Comparison of ENCODE assay signal across 19 cellular contexts in the genomic region with DNA sequence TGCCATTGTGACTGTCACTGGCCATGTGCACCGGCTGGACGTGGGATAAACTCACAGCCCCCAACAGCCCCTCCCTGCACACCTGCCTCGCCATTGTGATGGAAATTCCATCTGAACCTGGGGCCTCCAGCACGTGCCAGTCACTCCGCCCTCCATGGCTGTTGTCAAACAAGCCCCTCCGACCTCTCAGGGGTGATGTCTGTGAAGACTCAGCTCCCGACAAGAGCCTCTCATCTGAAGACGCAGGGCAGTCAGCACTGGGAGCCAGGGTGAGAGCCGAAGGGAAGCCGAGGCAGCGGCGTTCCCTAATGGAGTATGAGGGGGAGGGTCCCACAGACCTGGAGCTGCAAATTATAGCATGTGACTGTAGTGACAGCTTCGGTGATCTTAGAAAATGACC. TPM values are rescaled to one million over a fixed set of nuclear protein-coding genes. Genes with fewer than 3 reads are reported as not detected.
DNase-seq lines count a peak whose midpoint lies in the region; ATAC-seq, FAIRE-seq and TF ChIP-seq lines count a peak whose summit lies in the region.
"Had no signal": no experiment of that assay in that cellular context is flagged by ENCODE, and none has a peak within 500 bp of the region (broad histone marks: within the 10 kb centered on the region; RNA-seq: fewer than 3 reads in every experiment).

No MANE protein-coding gene starts in this region.

- no peak overlapping the region for H4K8ac ChIP-seq in H1 (ENCODE audit: extremely low read depth, insufficient read depth, low read length)

- peak overlapping the region; percentile 17 for H3K27ac Mint-ChIP-seq in mesothelial cell of epicardium
- H3K27ac Mint-ChIP-seq: IgD-negative memory B cell had no signal

- H3K4me3 Mint-ChIP-seq in mesothelial cell of epicardium = no peak overlapping the region
- H3K4me3 Mint-ChIP-seq: IgD-negative memory B cell had no signal

- no peak overlapping the region for H2AFZ ChIP-seq in H1 (ENCODE audit: low read length)

- peaks cover 43% of the 10 kb centered on the region for H3K4me1 Mint-ChIP-seq in mesothelial cell of epicardium

- CTCF ChIA-PET in H1 (lab: Charles Lee; ENCODE audit: partially characterized antibody) = interaction anchor here (0.6 to 1.4 kb wide), 2 partner anchors 19 to 21 kb away, joined by 3 read pairs; a partner anchor contains a TSS

- H3K4me1 ChIP-seq in right atrium auricular region (no peaks in the 10 kb centered on the region), H1 (replicated peaks in 1 of 4; ENCODE audit: control insufficient read depth in 3 of 4, insufficient read depth in 4 of 4, low read length in 3 of 4) (peaks cover 8 to 34% (median 18%) of the 10 kb centered on the region in 4 experiments), HAP-1 (no peaks in the 10 kb centered on the region), esophagus squamous epithelium (peaks cover 0 to 35% (median 5%) of the 10 kb centered on the region in 3 donors)
- H3K4me1 ChIP-seq: SJSA1 had no signal

- no peaks in the 10 kb centered on the region for H3K79me1 ChIP-seq in H1 (ENCODE audit: low read depth, low read length)

- H4K5ac ChIP-seq in H1 (ENCODE audit: insufficient read length, low read depth, low read length) = no peak overlapping the region

- H4K20me1 ChIP-seq in H1 (replicated peaks in 1 of 2; ENCODE audit: control insufficient read depth in 1 of 2, insufficient read depth in 2 of 2, low read length in 2 of 2) = no peaks in the 10 kb centered on the region

- H2BK15ac ChIP-seq in H1 (ENCODE audit: low read length) = peak overlapping the region; percentile 29; the same call in 1 of the 2 replicates

- H3K23ac ChIP-seq in H1 (ENCODE audit: insufficient read length) = no peak overlapping the region

- DNase-seq in right atrium auricular region (ENCODE audit: low spot score) (peak; percentile 21), left ventricle myocardium superior (no peak), H1 (ENCODE audit: low read depth in 1 of 2, low spot score in 2 of 2) (peak in 1 of 2 experiments; percentile 47), mesothelial cell of epicardium (ENCODE audit: low spot score in 2 of 2, unreplicated experiment in 2 of 2) (no peak), HAP-1 (ENCODE audit: low spot score in 2 of 2) (no peak), NCI-H187 (lab: John Stamatoyannopoulos, UW) (no peak), esophagus squamous epithelium (lab: John Stamatoyannopoulos, UW) (no peak)
- DNase-seq: C1 segment of cervical spinal cord, H7, NCI-H2029, NCI-H2171, NCI-H446, NCI-H774 had no signal

- TF ChIP-seq CTCF in right atrium auricular region (IDR thresholded peaks at IDR 0.05) (no peak), H1 (IDR thresholded peaks at IDR 0.05; ENCODE audit: control extremely low read depth in 1 of 3, insufficient read depth in 1 of 3, low read depth in 1 of 3, low read length in 3 of 3) (no peak), mesothelial cell of epicardium (IDR thresholded peaks at IDR 0.05; ENCODE audit: unreplicated experiment) (no peak), esophagus squamous epithelium (IDR thresholded peaks at IDR 0.05) (no peak)

- no peak overlapping the region for H3K14ac ChIP-seq in H1 (ENCODE audit: insufficient read length)

- H3K4ac ChIP-seq in H1 (replicated peaks; ENCODE audit: insufficient read length, low read depth, low read length) = no peak overlapping the region

- H2BK12ac ChIP-seq in H1 (ENCODE audit: low read depth, low read length) = peak overlapping the region; percentile 95; the same call in 1 of the 2 replicates

- FAIRE-seq in H1 (lab: Jason Lieb, UNC) = no peak
- FAIRE-seq: HTR-8/SVneo had no signal

- no peak overlapping the region for H3K56ac ChIP-seq in H1 (replicated peaks; ENCODE audit: insufficient read length, low read depth, low read length)

- no peak overlapping the region for H3K9ac ChIP-seq in H1 (replicated peaks in 1 of 4; ENCODE audit: extremely low read depth in 1 of 4, low read depth in 3 of 4, low read length in 3 of 4)

- H3K36me3 ChIP-seq in right atrium auricular region (no peaks in the 10 kb centered on the region), H1 (ENCODE audit: control insufficient read depth in 2 of 4, insufficient read depth in 4 of 4, low read length in 3 of 4) (no peaks in the 10 kb centered on the region), HAP-1 (replicated peaks) (no peaks in the 10 kb centered on the region), esophagus squamous epithelium (no peaks in the 10 kb centered on the region)
- H3K36me3 ChIP-seq: SJSA1 had no signal

- peaks cover under 1% of the 10 kb centered on the region for H3K27me3 Mint-ChIP-seq in mesothelial cell of epicardium (ENCODE audit: low read depth)

- ATAC-seq in left ventricle myocardium superior = no peak

- no peak for TF ChIP-seq RAD21 in H1 (IDR thresholded peaks at IDR 0.05 in 1 of 2, conservative IDR thresholded peaks at IDR 0.05 in 1 of 2; ENCODE audit: low read depth in 2 of 2, low read length in 2 of 2)

- H3K27me3 ChIP-seq in right atrium auricular region (no peaks in the 10 kb centered on the region), H1 (replicated peaks in 1 of 4; ENCODE audit: control insufficient read depth in 3 of 4, extremely low read depth in 1 of 4, insufficient read depth in 3 of 4, low read length in 3 of 4) (no peaks in the 10 kb centered on the region), HAP-1 (ENCODE audit: low read depth) (peaks cover 25% of the 10 kb centered on the region), esophagus squamous epithelium (peaks cover 0 to 71% (median 0%) of the 10 kb centered on the region in 4 donors)

- H3K27ac ChIP-seq in right atrium auricular region = no peak overlapping the region
- no peak overlapping the region for H3K27ac ChIP-seq in H1 (ENCODE audit: low read depth, low read length)
- H3K27ac ChIP-seq in esophagus squamous epithelium = no peak overlapping the region
- H3K27ac ChIP-seq: HL-60, SJSA1 had no signal

- no peaks in the 10 kb centered on the region for H3K36me3 Mint-ChIP-seq in mesothelial cell of epicardium

- TF ChIP-seq POLR2A in H1 (IDR thresholded peaks at IDR 0.05; ENCODE audit: control extremely low read depth in 1 of 2, low read depth in 2 of 2, low read length in 2 of 2) (no peak), esophagus squamous epithelium (IDR thresholded peaks at IDR 0.05) (no peak)

- intact Hi-C loops in left ventricle myocardium superior (cut with micrococcal nuclease) = loop anchor here (10.0 kb wide), 1 partner anchor 58 kb away; no protein-coding TSS in a partner anchor
- intact Hi-C loops in esophagus squamous epithelium (cut with DNase I) = no loop called here

- peak overlapping the region; percentile 83 for H3K18ac ChIP-seq in H1 (ENCODE audit: extremely low read depth, low read length)

- H3K4me2 ChIP-seq in H1 (ENCODE audit: insufficient read depth in 1 of 2, low read depth in 2 of 2, low read length in 2 of 2) = no peak overlapping the region

- H2BK20ac ChIP-seq in H1 (ENCODE audit: low read length) = peak overlapping the region; percentile 66; the same call in 1 of the 2 replicates

- in situ Hi-C loops in HAP-1 (cut with MboI; ENCODE audit: low sequenced_read_pairs) = no loop called here

- TF ChIP-seq EP300 in H1 (IDR thresholded peaks at IDR 0.05; ENCODE audit: borderline replicate concordance in 1 of 2, low read depth in 2 of 2, low read length in 2 of 2) = no peak

- 0 out of 2 replicates have a peak overlapping the region, but pooled peaks have one; percentile 66 for H2BK5ac ChIP-seq in H1 (ENCODE audit: low read depth, low read length)

- H3K9me3 ChIP-seq in right atrium auricular region (no peaks in the 10 kb centered on the region), H1 (ENCODE audit: insufficient read depth in 2 of 2, low read depth in 1 of 2, low read length in 1 of 2) (no peaks in the 10 kb centered on the region), HAP-1 (no peaks in the 10 kb centered on the region), esophagus squamous epithelium (no peaks in the 10 kb centered on the region)
- H3K9me3 ChIP-seq: SJSA1 had no signal

- peaks cover 11% of the 10 kb centered on the region for H3K9me3 Mint-ChIP-seq in mesothelial cell of epicardium

- peak overlapping the region; percentile 47 for H4K91ac ChIP-seq in H1 (replicated peaks; ENCODE audit: insufficient read length, low read length)

- WGBS in H1 (ENCODE audit: extremely low coverage in 1 of 2, insufficient coverage in 1 of 2, insufficient read length in 1 of 2, insufficient replicate concordance in 2 of 2, low coverage in 1 of 2, low lambda C conversion rate in 2 of 2, missing lambda C conversion rate in 1 of 2), 2 experiments = 70% methylated on average over 13 of the region's 13 CpGs; no CpG with 5 or more reads in 1 of the 2 experiments
- WGBS in esophagus squamous epithelium, 2 donors = 86% methylated on average over 5 of the region's 13 CpGs

- no peak overlapping the region for H3K4me3 ChIP-seq in right atrium auricular region
- H3K4me3 ChIP-seq in H1 (ENCODE audit: extremely low read depth in 1 of 4, insufficient read depth in 2 of 4, low read depth in 3 of 4, low read length in 4 of 4) = no peak overlapping the region
- no peak overlapping the region for H3K4me3 ChIP-seq in HAP-1
- no peak overlapping the region for H3K4me3 ChIP-seq in esophagus squamous epithelium
- H3K4me3 ChIP-seq: SJSA1 had no signal

- peak overlapping the region; percentile 9; the same call in 1 of the 2 replicates for H2AK5ac ChIP-seq in H1 (ENCODE audit: low read depth, low read length)

- H3K23me2 ChIP-seq in H1 (ENCODE audit: low read depth, low read length) = no peaks in the 10 kb centered on the region

- no peak overlapping the region for H2BK120ac ChIP-seq in H1 (replicated peaks; ENCODE audit: low read depth, low read length)

- H3K79me2 ChIP-seq in H1 (ENCODE audit: control insufficient read depth in 1 of 2, insufficient read depth in 2 of 2, low read length in 2 of 2) = no peaks in the 10 kb centered on the region

- POLR2A ChIA-PET in H1 (lab: Charles Lee; ENCODE audit: partially characterized antibody) = interaction anchor here (1.1 to 1.7 kb wide), 2 partner anchors 12 to 35 kb away, joined by 3 to 5 read pairs; no protein-coding TSS in a partner anchor

RNA-seq across cellular contexts. Expression of a gene that starts 1.4 kb away (rescaled TPM):
- not detected for total RNA-seq in right atrium auricular region
- not detected for total RNA-seq in left ventricle myocardium superior
- not detected in 2 replicates for total RNA-seq in H1 (2021; fragmentation: NEBNext Ultra II Directional; extraction: Animal tissue kit (Norgen Biotek cat#: 25700))
- 0.06 and 0.11 TPM in 2 replicates for polyA plus RNA-seq in H1 (2011; rRNA removed)
- polyA plus RNA-seq in H1 (2011; cell fraction: cytosol; rRNA removed) = not detected
- 0.13 TPM for polyA plus RNA-seq in H1 (2011; cell fraction: nucleus; rRNA removed)
- polyA plus RNA-seq in H1 (2012, experiment 1 of 2) = 0.16 TPM in 1 of 4 replicates, not detected in the others
- polyA plus RNA-seq in H1 (2012, experiment 2 of 2) = not detected
- polyA plus RNA-seq in H1 (2013, experiment 1 of 2) = not detected
- polyA plus RNA-seq in H1 (2013, experiment 2 of 2) = not detected
- 0.38 and 0.51 TPM in 2 replicates for polyA minus RNA-seq in H1 (2011; rRNA and poly(A)+ RNA removed)
- not detected for polyA minus RNA-seq in H1 (2011; cell fraction: cytosol; rRNA and poly(A)+ RNA removed)
- not detected for polyA minus RNA-seq in H1 (2011; cell fraction: nucleus; rRNA and poly(A)+ RNA removed)
- not detected in 3 replicates for total RNA-seq in mesothelial cell of epicardium
- total RNA-seq in esophagus squamous epithelium = not detected
- total RNA-seq: H7, LHCN-M2, SJSA1 had no signal
- polyA plus RNA-seq: IgD-negative memory B cell had no signal

RNA-seq across cellular contexts. Expression of a gene that starts 5.9 kb away (rescaled TPM):
- total RNA-seq in right atrium auricular region (not detected), left ventricle myocardium superior (not detected), mesothelial cell of epicardium (not detected in 3 replicates), esophagus squamous epithelium (not detected)
- total RNA-seq in H1 (2021; fragmentation: NEBNext Ultra II Directional; extraction: Animal tissue kit (Norgen Biotek cat#: 25700)) = not detected in 2 replicates
- polyA plus RNA-seq in H1 (2011; rRNA removed) = 0.16 TPM in 1 of 2 replicates, not detected in the other
- not detected for polyA plus RNA-seq in H1 (2011; cell fraction: cytosol; rRNA removed)
- polyA plus RNA-seq in H1 (2011; cell fraction: nucleus; rRNA removed) = 0.20 TPM
- not detected in 4 replicates for polyA plus RNA-seq in H1 (2012, experiment 1 of 2)
- polyA plus RNA-seq in H1 (2012, experiment 2 of 2) = not detected
- polyA plus RNA-seq in H1 (2013, experiment 1 of 2) = not detected
- polyA plus RNA-seq in H1 (2013, experiment 2 of 2) = not detected
- polyA minus RNA-seq in H1 (2011; rRNA and poly(A)+ RNA removed) = 0.19 TPM in 1 of 2 replicates, not detected in the other
- not detected for polyA minus RNA-seq in H1 (2011; cell fraction: cytosol; rRNA and poly(A)+ RNA removed)
- polyA minus RNA-seq in H1 (2011; cell fraction: nucleus; rRNA and poly(A)+ RNA removed) = 1.9 TPM
- total RNA-seq: H7, LHCN-M2, SJSA1 had no signal
- polyA plus RNA-seq: IgD-negative memory B cell had no signal

RNA-seq across cellular contexts. Expression of a gene that starts 12.7 kb away (rescaled TPM):
- total RNA-seq in right atrium auricular region (not detected), left ventricle myocardium superior (not detected), mesothelial cell of epicardium (not detected in 3 replicates), esophagus squamous epithelium (not detected)
- total RNA-seq in H1 (2021; fragmentation: NEBNext Ultra II Directional; extraction: Animal tissue kit (Norgen Biotek cat#: 25700)) = not detected in 2 replicates
- 0.08 TPM in 1 of 2 replicates, not detected in the other for polyA plus RNA-seq in H1 (2011; rRNA removed)
- polyA plus RNA-seq in H1 (2011; cell fraction: cytosol; rRNA removed) = not detected
- 0.09 TPM for polyA plus RNA-seq in H1 (2011; cell fraction: nucleus; rRNA removed)
- not detected in 4 replicates for polyA plus RNA-seq in H1 (2012, experiment 1 of 2)
- polyA plus RNA-seq in H1 (2012, experiment 2 of 2) = not detected
- polyA plus RNA-seq in H1 (2013, experiment 1 of 2) = not detected
- not detected for polyA plus RNA-seq in H1 (2013, experiment 2 of 2)
- not detected in 2 replicates for polyA minus RNA-seq in H1 (2011; rRNA and poly(A)+ RNA removed)
- polyA minus RNA-seq in H1 (2011; cell fraction: cytosol; rRNA and poly(A)+ RNA removed) = not detected
- 0.90 TPM for polyA minus RNA-seq in H1 (2011; cell fraction: nucleus; rRNA and poly(A)+ RNA removed)
- total RNA-seq: H7, LHCN-M2, SJSA1 had no signal
- polyA plus RNA-seq: IgD-negative memory B cell had no signal

RNA-seq across cellular contexts. Expression of a gene that starts 20.8 kb away (rescaled TPM):
- not detected for total RNA-seq in right atrium auricular region
- not detected for total RNA-seq in left ventricle myocardium superior
- not detected in 2 replicates for total RNA-seq in H1 (2021; fragmentation: NEBNext Ultra II Directional; extraction: Animal tissue kit (Norgen Biotek cat#: 25700))
- polyA plus RNA-seq in H1 (2011; rRNA removed) = not detected in 2 replicates
- polyA plus RNA-seq in H1 (2011; cell fraction: cytosol; rRNA removed) = not detected
- polyA plus RNA-seq in H1 (2011; cell fraction: nucleus; rRNA removed) = 0.09 TPM
- polyA plus RNA-seq in H1 (2012, experiment 1 of 2) = not detected in 4 replicates
- polyA plus RNA-seq in H1 (2012, experiment 2 of 2) = not detected
- polyA plus RNA-seq in H1 (2013, experiment 1 of 2) = not detected
- polyA plus RNA-seq in H1 (2013, experiment 2 of 2) = not detected
- polyA minus RNA-seq in H1 (2011; rRNA and poly(A)+ RNA removed) = not detected in 2 replicates
- polyA minus RNA-seq in H1 (2011; cell fraction: cytosol; rRNA and poly(A)+ RNA removed) = not detected
- not detected for polyA minus RNA-seq in H1 (2011; cell fraction: nucleus; rRNA and poly(A)+ RNA removed)
- not detected in 3 replicates for total RNA-seq in mesothelial cell of epicardium
- not detected for total RNA-seq in esophagus squamous epithelium
- total RNA-seq: A673, H7, LHCN-M2, SJSA1 had no signal
- polyA plus RNA-seq: IgD-negative memory B cell had no signal

RNA-seq across cellular contexts. Expression of a gene that starts 27.7 kb away (rescaled TPM):
- not detected for total RNA-seq in right atrium auricular region
- total RNA-seq in left ventricle myocardium superior = not detected
- total RNA-seq in H1 (2021; fragmentation: NEBNext Ultra II Directional; extraction: Animal tissue kit (Norgen Biotek cat#: 25700)) = not detected in 2 replicates
- polyA plus RNA-seq in H1 (2011; rRNA removed) = 0.08 and 0.09 TPM in 2 replicates
- polyA plus RNA-seq in H1 (2011; cell fraction: cytosol; rRNA removed) = not detected
- not detected for polyA plus RNA-seq in H1 (2011; cell fraction: nucleus; rRNA removed)
- polyA plus RNA-seq in H1 (2012, experiment 1 of 2) = not detected in 4 replicates
- not detected for polyA plus RNA-seq in H1 (2012, experiment 2 of 2)
- polyA plus RNA-seq in H1 (2013, experiment 1 of 2) = not detected
- not detected for polyA plus RNA-seq in H1 (2013, experiment 2 of 2)
- 0.15 and 0.22 TPM in 2 replicates for polyA minus RNA-seq in H1 (2011; rRNA and poly(A)+ RNA removed)
- not detected for polyA minus RNA-seq in H1 (2011; cell fraction: cytosol; rRNA and poly(A)+ RNA removed)
- not detected for polyA minus RNA-seq in H1 (2011; cell fraction: nucleus; rRNA and poly(A)+ RNA removed)
- total RNA-seq in mesothelial cell of epicardium = not detected in 3 replicates
- total RNA-seq in esophagus squamous epithelium = not detected
- total RNA-seq: A673, H7, LHCN-M2, SJSA1 had no signal
- polyA plus RNA-seq: IgD-negative memory B cell had no signal
